In the genomic region with DNA sequence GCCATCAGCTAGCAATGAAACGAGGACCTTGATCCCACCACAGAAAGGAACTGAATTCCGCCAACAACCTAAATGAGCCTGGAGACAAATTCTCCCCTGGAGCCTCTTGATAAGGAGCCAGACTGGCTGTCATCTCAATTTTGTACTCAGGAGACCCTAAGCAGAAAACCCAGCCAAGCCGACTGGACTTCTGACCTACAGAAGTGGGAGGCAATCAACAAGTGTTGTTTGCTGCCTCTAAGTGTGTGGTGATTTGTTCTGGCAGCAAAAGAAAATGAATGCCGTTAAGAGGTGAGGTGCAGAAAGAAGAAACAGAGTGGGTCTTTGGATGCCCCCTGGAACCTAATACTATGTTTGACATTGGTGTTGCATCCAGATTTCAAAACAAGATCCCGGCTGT, we compare ENCODE assay signal across 22 cellular contexts.
DNase-seq lines count a peak whose midpoint lies in the region; ATAC-seq lines count a peak whose summit lies in the region.
"Had no signal": no experiment of that assay in that cellular context is flagged by ENCODE, and none has a peak within 500 bp of the region (broad histone marks: within the 10 kb centered on the region; RNA-seq: fewer than 3 reads in every experiment).

No MANE protein-coding gene starts in this region.

- H3K27ac ChIP-seq in CD8-positive, alpha-beta memory T cell (ENCODE audit: low read depth, low read length) = peak overlapping the region; percentile 47
- H3K27ac ChIP-seq in neuronal stem cell (replicated peaks; ENCODE audit: low read length) = no peak overlapping the region
- H3K27ac ChIP-seq: BLaER1 treated with 17β-estradiol and CSF1 and Interleukin-3, amounts not matched to agents 10 nM and 100 nM had no signal

- no peak overlapping the region for H3K23ac ChIP-seq in neuronal stem cell (ENCODE audit: low read depth, low read length, poor library complexity)

- no peaks in the 10 kb centered on the region for H3K9me3 ChIP-seq in CD8-positive, alpha-beta memory T cell (ENCODE audit: low read length)
- H3K9me3 ChIP-seq in adipocyte (ENCODE audit: control insufficient read depth, low read length) (peaks cover 3% of the 10 kb centered on the region), neuronal stem cell (replicated peaks in 1 of 2; ENCODE audit: control insufficient read depth in 2 of 2, insufficient read depth in 1 of 2, low read depth in 1 of 2, low read length in 2 of 2) (peaks cover 0 to 3% of the 10 kb centered on the region in 2 donors)
- H3K9me3 ChIP-seq: A549, BE2C had no signal

- H3K36me3 Mint-ChIP-seq in CD8-positive, alpha-beta memory T cell = no peaks in the 10 kb centered on the region

- no peak overlapping the region for H3K27ac Mint-ChIP-seq in CD8-positive, alpha-beta memory T cell
- H3K27ac Mint-ChIP-seq: CD4-positive, alpha-beta T cell; GM23338; H9; HFFc6 had no signal

- H2BK120ac ChIP-seq in neuronal stem cell (ENCODE audit: low read depth, low read length) = no peak overlapping the region

- no peak overlapping the region for H4K8ac ChIP-seq in neuronal stem cell (ENCODE audit: low read depth, low read length)

- no peaks in the 10 kb centered on the region for H3K36me3 ChIP-seq in CD8-positive, alpha-beta memory T cell (ENCODE audit: insufficient read depth, low read length)
- no peaks in the 10 kb centered on the region for H3K36me3 ChIP-seq in adipocyte (ENCODE audit: control insufficient read depth, insufficient read depth, low read length, severe bottlenecking)
- no peaks in the 10 kb centered on the region for H3K36me3 ChIP-seq in neuronal stem cell (replicated peaks in 1 of 2; ENCODE audit: control insufficient read depth in 2 of 2, insufficient read depth in 2 of 2, low read length in 2 of 2)
- H3K36me3 ChIP-seq: BE2C had no signal

- DNase-seq in CD8-positive, alpha-beta memory T cell = no peak
- DNase-seq in OCI-M1 (lab: John Stamatoyannopoulos, UW) (peak; percentile 59), adipocyte (ENCODE audit: low read depth) (no peak), NCI-H510A (lab: John Stamatoyannopoulos, UW) (no peak), neuronal stem cell (ENCODE audit: low spot score) (no peak)
- DNase-seq: 8988T; ACHN; AML-193; BE2C; Calu3; CD4-positive, alpha-beta T cell; COR-L47; DMS53; DMS79 treated with DMSO at 0.1 percent for 48 hours; GF-D8; H9; HFFc6 had no signal

- peaks cover 0 to 6% (median 3%) of the 10 kb centered on the region in 5 donors for H3K9me3 Mint-ChIP-seq in CD8-positive, alpha-beta memory T cell
- H3K9me3 Mint-ChIP-seq: CD4-positive, alpha-beta T cell had no signal

- H3K4me1 Mint-ChIP-seq in CD8-positive, alpha-beta memory T cell = peaks cover 0 to 8% (median 6%) of the 10 kb centered on the region in 3 donors
- H3K4me1 Mint-ChIP-seq: GM23338, H9 had no signal

- no peak overlapping the region for H3K14ac ChIP-seq in neuronal stem cell (ENCODE audit: low read length)

- H2AFZ ChIP-seq in neuronal stem cell (ENCODE audit: low read length) = no peak overlapping the region
- H2AFZ ChIP-seq: GM23338 had no signal

- H3K18ac ChIP-seq in neuronal stem cell (ENCODE audit: low read length) = no peak overlapping the region

- H2AK5ac ChIP-seq in neuronal stem cell (ENCODE audit: low read depth, low read length) = no peak overlapping the region

- no peaks in the 10 kb centered on the region for H3K79me1 ChIP-seq in neuronal stem cell (ENCODE audit: low read depth, low read length)

- POLR2A ChIA-PET in CD8-positive, alpha-beta memory T cell (lab: Charles Lee) = no interaction called here

- H2BK12ac ChIP-seq in neuronal stem cell (ENCODE audit: low read length) = no peak overlapping the region

- no peak overlapping the region for H3K4me3 ChIP-seq in CD8-positive, alpha-beta memory T cell (ENCODE audit: low read length)
- H3K4me3 ChIP-seq in adipocyte (ENCODE audit: low read length) = peak overlapping the region; percentile 13
- no peak overlapping the region for H3K4me3 ChIP-seq in neuronal stem cell (ENCODE audit: low read length in 2 of 2)
- H3K4me3 ChIP-seq: A549; BLaER1 treated with 17β-estradiol and CSF1 and Interleukin-3, amounts not matched to agents 10 nM and 100 nM; GM23338 had no signal

- CTCF ChIA-PET in CD8-positive, alpha-beta memory T cell (lab: Charles Lee) = no interaction called here

- H3K4ac ChIP-seq in neuronal stem cell (ENCODE audit: low read length) = no peak overlapping the region

- H4K91ac ChIP-seq in neuronal stem cell (ENCODE audit: low read depth, low read length, poor library complexity) = no peak overlapping the region

- H2BK5ac ChIP-seq in neuronal stem cell (ENCODE audit: low read length) = no peak overlapping the region

- no peaks in the 10 kb centered on the region for H3K4me1 ChIP-seq in CD8-positive, alpha-beta memory T cell (ENCODE audit: insufficient read depth, low read length)
- H3K4me1 ChIP-seq in adipocyte (ENCODE audit: control insufficient read depth, insufficient read depth, low read length) (peaks cover 37% of the 10 kb centered on the region), neuronal stem cell (ENCODE audit: control insufficient read depth in 2 of 2, insufficient read depth in 1 of 2, low read depth in 1 of 2, low read length in 2 of 2) (peaks cover 0 to 2% of the 10 kb centered on the region in 2 donors)
- H3K4me1 ChIP-seq: BE2C had no signal

- ATAC-seq in HG02798 (IDR thresholded peaks at IDR 0.05; ENCODE audit: poor library complexity, unreplicated experiment) = no peak
- ATAC-seq: A549, GM23338, HCT116 had no signal

- no CpG with 5 or more reads among the region's 5 CpGs for WGBS in neuronal stem cell (ENCODE audit: extremely low coverage in 2 of 2, insufficient read length in 2 of 2, insufficient replicate concordance in 1 of 2), 2 donors

- H3K4me3 Mint-ChIP-seq in CD8-positive, alpha-beta memory T cell = no peak overlapping the region
- H3K4me3 Mint-ChIP-seq: CD4-positive, alpha-beta T cell; GM23338; H9; HFFc6 had no signal

- no peak overlapping the region for H3K4me2 ChIP-seq in neuronal stem cell (ENCODE audit: insufficient read depth, low read length, poor library complexity, severe bottlenecking)
- H3K4me2 ChIP-seq: A549, GM23338 had no signal

- peaks cover 16 to 21% of the 10 kb centered on the region in 2 donors for H3K27me3 Mint-ChIP-seq in CD8-positive, alpha-beta memory T cell
- H3K27me3 Mint-ChIP-seq: CD4-positive, alpha-beta T cell had no signal

- no peaks in the 10 kb centered on the region for H3K27me3 ChIP-seq in CD8-positive, alpha-beta memory T cell (ENCODE audit: insufficient read depth, low read length, poor library complexity, severe bottlenecking)
- H3K27me3 ChIP-seq in adipocyte (replicated peaks; ENCODE audit: control insufficient read depth, insufficient read depth, low read length) = no peaks in the 10 kb centered on the region
- no peaks in the 10 kb centered on the region for H3K27me3 ChIP-seq in neuronal stem cell (ENCODE audit: control insufficient read depth in 3 of 3, insufficient read depth in 3 of 3, low read depth in 1 of 3, low read length in 3 of 3)
- H3K27me3 ChIP-seq: BE2C had no signal

- H3K9ac ChIP-seq in adipocyte (ENCODE audit: low read length) (no peak overlapping the region), neuronal stem cell (ENCODE audit: low read depth, low read length, poor library complexity) (no peak overlapping the region)
- H3K9ac ChIP-seq: BLaER1 treated with 17β-estradiol and CSF1 and Interleukin-3, amounts not matched to agents 10 nM and 100 nM had no signal

- H2BK15ac ChIP-seq in neuronal stem cell (ENCODE audit: low read length) = no peak overlapping the region
